ENCODE assay signal across 24 cellular contexts in the genomic region with DNA sequence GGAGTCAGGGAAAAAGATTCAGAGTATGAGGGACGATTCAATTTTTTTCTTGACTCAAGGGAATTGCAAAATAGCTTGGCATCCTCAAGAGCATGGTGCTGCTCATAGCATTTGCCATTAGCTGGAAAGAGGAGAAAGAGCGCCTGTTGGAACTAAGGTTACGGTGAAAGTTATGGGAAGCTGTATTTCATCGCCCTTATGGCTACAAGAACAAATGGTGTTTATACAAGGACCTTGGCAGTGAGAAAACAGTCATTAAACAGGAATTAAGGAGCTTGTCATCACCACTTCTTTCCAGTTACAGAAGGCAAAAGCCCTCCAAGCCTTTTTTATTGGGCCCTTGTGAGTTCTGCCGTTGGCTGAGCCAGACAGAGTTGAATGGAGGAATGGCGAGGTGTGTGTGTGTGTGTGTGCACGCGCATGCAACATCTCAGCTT.
A peak's percentile ranks its signal among the peaks of the same experiment; 100 is the strongest.
DNase-seq lines count a peak whose midpoint lies in the region; ATAC-seq and TF ChIP-seq lines count a peak whose summit lies in the region.
"Had no signal": no experiment of that assay in that cellular context is flagged by ENCODE, and none has a peak within 500 bp of the region (broad histone marks: within the 10 kb centered on the region; RNA-seq: fewer than 3 reads in every experiment).

No MANE protein-coding gene starts in this region.

- no peak overlapping the region for H3K27ac Mint-ChIP-seq in activated CD4-positive, alpha-beta T cell treated with anti-CD3 and anti-CD28 coated beads, Interleukin-2, amount 10 ng/mL, durations not matched to agents 7 days and 5 days

- no peak overlapping the region for H3K4me3 ChIP-seq in AG10803 (ENCODE audit: low read length)
- H3K4me3 ChIP-seq: BLaER1, right lobe of liver had no signal

- CTCF ChIA-PET in activated CD4-positive, alpha-beta T cell treated with anti-CD3 and anti-CD28 coated beads, Interleukin-2, amount 10 ng/mL, durations not matched to agents 7 days and 5 days (lab: Charles Lee), result interaction anchor here (0.8 kb wide), 1 partner anchor 8 kb away, joined by 3 read pairs; no protein-coding TSS in a partner anchor

- no peaks in the 10 kb centered on the region for H3K27me3 Mint-ChIP-seq in activated CD4-positive, alpha-beta T cell treated with anti-CD3 and anti-CD28 coated beads, Interleukin-2, amount 10 ng/mL, durations not matched to agents 7 days and 5 days
- H3K27me3 Mint-ChIP-seq: brain had no signal

- no peak overlapping the region for H3K4me3 Mint-ChIP-seq in activated CD4-positive, alpha-beta T cell treated with anti-CD3 and anti-CD28 coated beads, Interleukin-2, amount 10 ng/mL, durations not matched to agents 7 days and 5 days
- H3K4me3 Mint-ChIP-seq: brain, neural crest cell had no signal

- H3K4me1 Mint-ChIP-seq in activated CD4-positive, alpha-beta T cell treated with anti-CD3 and anti-CD28 coated beads, Interleukin-2, amount 10 ng/mL, durations not matched to agents 7 days and 5 days, result no peaks in the 10 kb centered on the region
- H3K4me1 Mint-ChIP-seq: neural crest cell had no signal

- peak; percentile 79 for DNase-seq in AG10803 (ENCODE audit: low read depth)
- DNase-seq in NCI-H69 (lab: John Stamatoyannopoulos, UW), result peak; percentile 31
- peak; percentile 68 for DNase-seq in fibroblast of gingiva (ENCODE audit: low read depth)
- peak; percentile 12 for DNase-seq in medulla oblongata (ENCODE audit: extremely low spot score)
- no peak for DNase-seq in activated T-cell treated with anti-CD3 and anti-CD28 coated beads, Interleukin-2, amount 50 U/mL, for 48 hours
- DNase-seq in activated CD4-positive, alpha-beta T cell treated with anti-CD3 and anti-CD28 coated beads, Interleukin-2, amount 10 ng/mL, durations not matched to agents 7 days and 5 days, result no peak
- DNase-seq in omental fat pad (ENCODE audit: low spot score), result no peak
- DNase-seq in retina, result no peak
- DNase-seq: ACHN; activated CD4-positive, alpha-beta T cell treated with anti-CD3 and anti-CD28 coated beads for 4 hours; activated CD8-positive, alpha-beta memory T cell treated with anti-CD3 and anti-CD28 coated beads for 24 hours; activated gamma-delta T cell; DMS53; effector CD4-positive, alpha-beta T cell; NCI-H1092 treated with DMSO at 0.1 percent for 48 hours; NCI-H1930; NCI-H345; NCI-H82; OCI-M1; right lobe of liver; stimulated activated naive CD4-positive, alpha-beta T cell had no signal

- H3K36me3 Mint-ChIP-seq in activated CD4-positive, alpha-beta T cell treated with anti-CD3 and anti-CD28 coated beads, Interleukin-2, amount 10 ng/mL, durations not matched to agents 7 days and 5 days (ENCODE audit: low read depth), result peaks cover 12% of the 10 kb centered on the region

- TF ChIP-seq CTCF in AG10803 (conservative IDR thresholded peaks at IDR 0.05; ENCODE audit: low read length) (no peak), omental fat pad (IDR thresholded peaks at IDR 0.05) (no peak)

- POLR2A ChIA-PET in activated CD4-positive, alpha-beta T cell treated with anti-CD3 and anti-CD28 coated beads, Interleukin-2, amount 10 ng/mL, durations not matched to agents 7 days and 5 days (lab: Charles Lee), result no interaction called here

- H3K9me3 Mint-ChIP-seq in activated CD4-positive, alpha-beta T cell treated with anti-CD3 and anti-CD28 coated beads, Interleukin-2, amount 10 ng/mL, durations not matched to agents 7 days and 5 days, result no peaks in the 10 kb centered on the region
- H3K9me3 Mint-ChIP-seq: brain had no signal

- ATAC-seq in omental fat pad (ENCODE audit: low FRiP score), result no peak
- ATAC-seq: right lobe of liver had no signal

Comparison
In these comparisons a context has a peak if more than half of its experiments do, and no peak if none do; other contexts are left out.
1. DNase-seq: peak in AG10803 (single experiment), NCI-H69 (single experiment), fibroblast of gingiva (single experiment) and medulla oblongata (single experiment); none in activated T-cell treated with anti-CD3 and anti-CD28 coated beads, Interleukin-2, amount 50 U/mL, for 48 hours (0 of 2), activated CD4-positive, alpha-beta T cell treated with anti-CD3 and anti-CD28 coated beads, Interleukin-2, amount 10 ng/mL, durations not matched to agents 7 days and 5 days (single experiment), omental fat pad (single experiment) and retina (single experiment).